In the genomic region with DNA sequence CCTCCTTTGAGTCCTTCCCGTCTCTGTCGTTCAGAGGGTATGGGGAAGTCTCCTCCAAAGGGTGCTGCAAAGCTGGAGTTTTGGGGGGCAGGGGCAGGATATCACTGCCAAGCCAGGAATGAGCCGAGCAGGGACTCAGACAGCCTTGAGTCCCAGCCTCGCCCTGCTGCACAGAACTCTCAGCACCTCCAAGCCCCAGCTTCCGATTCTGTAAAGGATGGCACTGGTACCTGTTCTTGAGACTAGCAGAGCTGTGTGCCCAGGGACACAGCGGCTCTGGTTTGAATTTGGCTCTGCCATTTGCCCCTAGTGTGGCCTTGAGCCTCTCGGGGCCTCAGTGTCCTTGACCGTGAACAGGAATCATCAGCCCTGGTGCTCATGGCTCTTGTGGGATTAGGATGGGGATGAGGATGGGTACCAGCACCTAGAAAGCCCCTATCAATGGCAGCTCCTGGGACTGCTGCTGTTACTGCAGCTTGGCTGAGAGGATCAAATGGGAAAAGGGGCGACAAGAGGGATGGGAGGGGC, we compare ENCODE assay signal across 2 cellular contexts.
TF ChIP-seq lines count a peak whose summit lies in the region.

No MANE protein-coding gene starts in this region.

TF ChIP-seq in HepG2, 621 proteins besides CTCF, POLR2A, EP300 and RAD21 (continues in another document):
- TF ChIP-seq, protein P1, sequence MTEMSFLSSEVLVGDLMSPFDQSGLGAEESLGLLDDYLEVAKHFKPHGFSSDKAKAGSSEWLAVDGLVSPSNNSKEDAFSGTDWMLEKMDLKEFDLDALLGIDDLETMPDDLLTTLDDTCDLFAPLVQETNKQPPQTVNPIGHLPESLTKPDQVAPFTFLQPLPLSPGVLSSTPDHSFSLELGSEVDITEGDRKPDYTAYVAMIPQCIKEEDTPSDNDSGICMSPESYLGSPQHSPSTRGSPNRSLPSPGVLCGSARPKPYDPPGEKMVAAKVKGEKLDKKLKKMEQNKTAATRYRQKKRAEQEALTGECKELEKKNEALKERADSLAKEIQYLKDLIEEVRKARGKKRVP (CRISPR knock-in tag; IDR thresholded peaks at IDR 0.05) = no peak
- TF ChIP-seq NR3C1 (CRISPR knock-in tag; IDR thresholded peaks at IDR 0.05) (no peak), ZNF777 (CRISPR knock-in tag; IDR thresholded peaks at IDR 0.05) (no peak), ATRX (CRISPR knock-in tag; IDR thresholded peaks at IDR 0.05; ENCODE audit: borderline replicate concordance) (no peak), RXRB (CRISPR knock-in tag; IDR thresholded peaks at IDR 0.05; ENCODE audit: borderline replicate concordance) (0 out of 2 replicates have a peak, but pooled peaks have one; percentile 40), ZNF235 (CRISPR knock-in tag; IDR thresholded peaks at IDR 0.05; ENCODE audit: borderline replicate concordance) (no peak), ZC3H13 (CRISPR knock-in tag; IDR thresholded peaks at IDR 0.05) (no peak), RXRA (CRISPR knock-in tag; IDR thresholded peaks at IDR 0.05) (peak; percentile 15; the same call in 1 of the 2 replicates), ATM (IDR thresholded peaks at IDR 0.05; ENCODE audit: borderline replicate concordance) (no peak), ZFX (CRISPR knock-in tag; IDR thresholded peaks at IDR 0.05; ENCODE audit: low read depth) (0 out of 2 replicates have a peak, but pooled peaks have one; percentile 4), PTBP1 (IDR thresholded peaks at IDR 0.05; ENCODE audit: low read depth, low read length, poor library complexity, severe bottlenecking) (no peak), RARA (CRISPR knock-in tag; IDR thresholded peaks at IDR 0.05) (peak; percentile 72), JUN (CRISPR knock-in tag; IDR thresholded peaks at IDR 0.05) (no peak), PITX1 (CRISPR knock-in tag; IDR thresholded peaks at IDR 0.05) (peak; percentile 44; the same call in 1 of the 2 replicates), MEIS2 (CRISPR knock-in tag; IDR thresholded peaks at IDR 0.05) (no peak), ZFYVE20 (CRISPR knock-in tag; IDR thresholded peaks at IDR 0.05; ENCODE audit: borderline replicate concordance, low read depth) (no peak), SOX13 (IDR thresholded peaks at IDR 0.05) (no peak), SOX13 (CRISPR knock-in tag; conservative IDR thresholded peaks at IDR 0.05 in 1 of 2, IDR thresholded peaks at IDR 0.05 in 1 of 2) (0 out of 4 replicates have a peak, but pooled peaks of 1 of the 2 experiments have one; percentile 13), YEATS2 (CRISPR knock-in tag; IDR thresholded peaks at IDR 0.05; ENCODE audit: borderline replicate concordance) (no peak), MATR3 (CRISPR knock-in tag; IDR thresholded peaks at IDR 0.05) (no peak), ZNF234 (CRISPR knock-in tag; conservative IDR thresholded peaks at IDR 0.05) (no peak), ZNF776 (CRISPR knock-in tag; IDR thresholded peaks at IDR 0.05) (no peak), GATAD1 (CRISPR knock-in tag; IDR thresholded peaks at IDR 0.05) (no peak), DNMT1 (CRISPR knock-in tag; IDR thresholded peaks at IDR 0.05) (no peak)
- TF ChIP-seq, protein P2, sequence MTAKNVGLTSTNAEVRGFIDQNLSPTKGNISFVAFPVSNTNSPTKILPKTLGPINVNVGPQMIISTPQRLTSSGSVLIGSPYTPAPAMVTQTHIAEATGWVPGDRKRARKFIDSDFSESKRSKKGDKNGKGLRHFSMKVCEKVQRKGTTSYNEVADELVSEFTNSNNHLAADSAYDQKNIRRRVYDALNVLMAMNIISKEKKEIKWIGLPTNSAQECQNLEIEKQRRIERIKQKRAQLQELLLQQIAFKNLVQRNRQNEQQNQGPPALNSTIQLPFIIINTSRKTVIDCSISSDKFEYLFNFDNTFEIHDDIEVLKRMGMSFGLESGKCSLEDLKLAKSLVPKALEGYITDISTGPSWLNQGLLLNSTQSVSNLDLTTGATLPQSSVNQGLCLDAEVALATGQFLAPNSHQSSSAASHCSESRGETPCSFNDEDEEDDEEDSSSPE (CRISPR knock-in tag; IDR thresholded peaks at IDR 0.05) = no peak
- TF ChIP-seq, protein P3, sequence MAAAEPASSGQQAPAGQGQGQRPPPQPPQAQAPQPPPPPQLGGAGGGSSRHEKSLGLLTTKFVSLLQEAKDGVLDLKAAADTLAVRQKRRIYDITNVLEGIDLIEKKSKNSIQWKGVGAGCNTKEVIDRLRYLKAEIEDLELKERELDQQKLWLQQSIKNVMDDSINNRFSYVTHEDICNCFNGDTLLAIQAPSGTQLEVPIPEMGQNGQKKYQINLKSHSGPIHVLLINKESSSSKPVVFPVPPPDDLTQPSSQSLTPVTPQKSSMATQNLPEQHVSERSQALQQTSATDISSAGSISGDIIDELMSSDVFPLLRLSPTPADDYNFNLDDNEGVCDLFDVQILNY (CRISPR knock-in tag; conservative IDR thresholded peaks at IDR 0.05) = no peak
- TF ChIP-seq, protein P4, sequence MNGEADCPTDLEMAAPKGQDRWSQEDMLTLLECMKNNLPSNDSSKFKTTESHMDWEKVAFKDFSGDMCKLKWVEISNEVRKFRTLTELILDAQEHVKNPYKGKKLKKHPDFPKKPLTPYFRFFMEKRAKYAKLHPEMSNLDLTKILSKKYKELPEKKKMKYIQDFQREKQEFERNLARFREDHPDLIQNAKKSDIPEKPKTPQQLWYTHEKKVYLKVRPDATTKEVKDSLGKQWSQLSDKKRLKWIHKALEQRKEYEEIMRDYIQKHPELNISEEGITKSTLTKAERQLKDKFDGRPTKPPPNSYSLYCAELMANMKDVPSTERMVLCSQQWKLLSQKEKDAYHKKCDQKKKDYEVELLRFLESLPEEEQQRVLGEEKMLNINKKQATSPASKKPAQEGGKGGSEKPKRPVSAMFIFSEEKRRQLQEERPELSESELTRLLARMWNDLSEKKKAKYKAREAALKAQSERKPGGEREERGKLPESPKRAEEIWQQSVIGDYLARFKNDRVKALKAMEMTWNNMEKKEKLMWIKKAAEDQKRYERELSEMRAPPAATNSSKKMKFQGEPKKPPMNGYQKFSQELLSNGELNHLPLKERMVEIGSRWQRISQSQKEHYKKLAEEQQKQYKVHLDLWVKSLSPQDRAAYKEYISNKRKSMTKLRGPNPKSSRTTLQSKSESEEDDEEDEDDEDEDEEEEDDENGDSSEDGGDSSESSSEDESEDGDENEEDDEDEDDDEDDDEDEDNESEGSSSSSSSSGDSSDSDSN (CRISPR knock-in tag; IDR thresholded peaks at IDR 0.05) = 0 out of 2 replicates have a peak, but pooled peaks have one; percentile 8
- TF ChIP-seq, protein P5, sequence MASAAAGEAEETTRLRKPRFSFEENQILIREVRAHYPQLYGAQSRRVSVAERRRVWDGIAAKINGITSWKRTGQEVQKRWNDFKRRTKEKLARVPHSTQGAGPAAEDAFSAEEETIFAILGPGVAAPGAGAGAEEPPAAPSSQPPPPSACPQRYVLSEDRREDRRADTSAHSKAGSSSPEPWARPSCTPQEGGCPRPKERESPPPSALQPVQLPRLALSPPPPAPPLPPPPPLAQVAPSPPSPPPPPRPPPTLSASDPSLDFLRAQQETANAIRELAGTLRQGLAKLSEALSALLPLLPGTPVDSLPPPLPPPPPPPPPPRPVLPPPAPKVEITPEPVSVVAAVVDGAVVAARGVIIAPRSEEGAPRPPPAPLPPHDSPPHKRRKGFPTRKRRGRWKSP (CRISPR knock-in tag; IDR thresholded peaks at IDR 0.05) = no peak

TF ChIP-seq in neural cell, 6 proteins besides CTCF, POLR2A, EP300 and RAD21:
- TF ChIP-seq MXI1 (conservative IDR thresholded peaks at IDR 0.05; ENCODE audit: poor library complexity, severe bottlenecking) (no peak), EZH2 (IDR thresholded peaks at IDR 0.05; ENCODE audit: borderline replicate concordance, insufficient read depth, low read length, poor library complexity, severe bottlenecking) (no peak), SMC3 (conservative IDR thresholded peaks at IDR 0.05; ENCODE audit: poor library complexity) (no peak), POLR2AphosphoS5 (IDR thresholded peaks at IDR 0.05) (no peak)
- TF ChIP-seq, protein P6, sequence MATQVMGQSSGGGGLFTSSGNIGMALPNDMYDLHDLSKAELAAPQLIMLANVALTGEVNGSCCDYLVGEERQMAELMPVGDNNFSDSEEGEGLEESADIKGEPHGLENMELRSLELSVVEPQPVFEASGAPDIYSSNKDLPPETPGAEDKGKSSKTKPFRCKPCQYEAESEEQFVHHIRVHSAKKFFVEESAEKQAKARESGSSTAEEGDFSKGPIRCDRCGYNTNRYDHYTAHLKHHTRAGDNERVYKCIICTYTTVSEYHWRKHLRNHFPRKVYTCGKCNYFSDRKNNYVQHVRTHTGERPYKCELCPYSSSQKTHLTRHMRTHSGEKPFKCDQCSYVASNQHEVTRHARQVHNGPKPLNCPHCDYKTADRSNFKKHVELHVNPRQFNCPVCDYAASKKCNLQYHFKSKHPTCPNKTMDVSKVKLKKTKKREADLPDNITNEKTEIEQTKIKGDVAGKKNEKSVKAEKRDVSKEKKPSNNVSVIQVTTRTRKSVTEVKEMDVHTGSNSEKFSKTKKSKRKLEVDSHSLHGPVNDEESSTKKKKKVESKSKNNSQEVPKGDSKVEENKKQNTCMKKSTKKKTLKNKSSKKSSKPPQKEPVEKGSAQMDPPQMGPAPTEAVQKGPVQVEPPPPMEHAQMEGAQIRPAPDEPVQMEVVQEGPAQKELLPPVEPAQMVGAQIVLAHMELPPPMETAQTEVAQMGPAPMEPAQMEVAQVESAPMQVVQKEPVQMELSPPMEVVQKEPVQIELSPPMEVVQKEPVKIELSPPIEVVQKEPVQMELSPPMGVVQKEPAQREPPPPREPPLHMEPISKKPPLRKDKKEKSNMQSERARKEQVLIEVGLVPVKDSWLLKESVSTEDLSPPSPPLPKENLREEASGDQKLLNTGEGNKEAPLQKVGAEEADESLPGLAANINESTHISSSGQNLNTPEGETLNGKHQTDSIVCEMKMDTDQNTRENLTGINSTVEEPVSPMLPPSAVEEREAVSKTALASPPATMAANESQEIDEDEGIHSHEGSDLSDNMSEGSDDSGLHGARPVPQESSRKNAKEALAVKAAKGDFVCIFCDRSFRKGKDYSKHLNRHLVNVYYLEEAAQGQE (IDR thresholded peaks at IDR 0.05; ENCODE audit: borderline replicate concordance) = no peak
